ENCODE assay signal across 10 cellular contexts in the genomic region with DNA sequence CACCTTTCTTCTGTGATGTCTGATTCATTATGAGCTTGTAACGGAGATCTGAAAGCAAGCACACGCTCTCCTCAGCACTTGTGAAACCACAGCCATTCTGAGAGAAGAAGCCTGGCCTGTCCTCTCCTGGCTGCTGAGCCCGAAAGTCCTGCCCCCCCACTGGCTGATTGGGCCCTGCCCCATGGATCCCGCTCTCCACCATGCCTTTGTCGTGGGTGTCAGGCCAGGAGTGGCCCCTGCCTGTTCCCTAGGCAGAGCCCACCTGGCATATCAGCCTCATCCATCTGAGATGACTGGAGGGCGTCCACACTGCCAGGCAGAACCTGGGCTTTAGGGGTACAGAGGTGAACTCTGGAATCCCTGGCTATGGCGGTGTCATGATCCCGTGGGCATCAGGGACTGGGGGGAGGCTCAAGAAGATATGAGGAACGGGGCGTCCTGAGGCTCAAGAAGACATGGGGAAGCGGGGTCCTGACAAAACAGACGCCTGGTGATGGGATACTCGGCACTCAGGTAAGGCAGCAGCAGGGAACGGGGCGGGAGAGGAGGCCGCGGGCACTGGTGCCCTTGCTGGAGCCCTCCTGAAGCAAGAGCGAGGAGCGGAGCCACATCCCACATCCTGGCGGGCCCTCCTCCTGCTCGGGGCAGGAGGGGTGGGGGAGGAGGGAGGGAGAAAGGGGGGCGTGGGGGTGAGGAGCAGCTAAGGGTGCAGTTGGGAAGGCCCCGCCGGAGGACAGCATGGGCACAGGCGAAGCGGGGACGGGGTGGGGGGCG. TPM values are rescaled to one million over a fixed set of nuclear protein-coding genes. Genes with fewer than 3 reads are reported as not detected.
DNase-seq lines count a peak whose midpoint lies in the region; ATAC-seq, FAIRE-seq and TF ChIP-seq lines count a peak whose summit lies in the region.
"Not testable (repeated sequence)": the region's sequence is repeated elsewhere in the genome, so short reads cannot be mapped to it uniquely, and the experiment has no call there.
"Had no signal": no experiment of that assay in that cellular context is flagged by ENCODE, and none has a peak within 500 bp of the region (broad histone marks: within the 10 kb centered on the region; RNA-seq: fewer than 3 reads in every experiment).

No MANE protein-coding gene starts in this region.

- H3K27me3 ChIP-seq in CD8-positive, alpha-beta T cell (ENCODE audit: insufficient read depth, low read length); H7 (ENCODE audit: control insufficient read depth, insufficient read depth, low read length); H1 (replicated peaks in 1 of 4; ENCODE audit: control insufficient read depth in 3 of 4, extremely low read depth in 1 of 4, insufficient read depth in 3 of 4, low read length in 3 of 4): not testable (repeated sequence)

- H3K4me1 ChIP-seq in CD8-positive, alpha-beta T cell (ENCODE audit: insufficient read depth, low read length); H1 (replicated peaks in 1 of 4; ENCODE audit: control insufficient read depth in 3 of 4, insufficient read depth in 4 of 4, low read length in 3 of 4): not testable (repeated sequence)

- H3K4ac ChIP-seq in H1 (replicated peaks; ENCODE audit: insufficient read length, low read depth, low read length): not testable (repeated sequence)

- not testable (repeated sequence) for H2BK5ac ChIP-seq in H1 (ENCODE audit: low read depth, low read length)

- CTCF ChIA-PET in CD8-positive, alpha-beta T cell (lab: Charles Lee): not testable (repeated sequence)
- CTCF ChIA-PET in H1 (lab: Charles Lee; ENCODE audit: partially characterized antibody): interaction anchor here (0.6 kb wide), 1 partner anchor 136 kb away, joined by 3 read pairs; no protein-coding TSS in a partner anchor

- not testable (repeated sequence) for H2BK15ac ChIP-seq in H1 (ENCODE audit: low read length)

- not testable (repeated sequence) for H4K91ac ChIP-seq in H1 (replicated peaks; ENCODE audit: insufficient read length, low read length)

- H3K18ac ChIP-seq in H1 (ENCODE audit: extremely low read depth, low read length): not testable (repeated sequence)

- H3K27ac Mint-ChIP-seq in CD8-positive, alpha-beta T cell; activated T-helper 1 cell treated with anti-CD3 and anti-CD28 coated beads, Interleukin-12 subunit alpha, Interleukin-12 subunit beta, Interleukin-2, Interleukin-4 antibody, amounts not matched to agents 30 ng/mL and 10 ng/mL and 1 ng/mL, durations not matched to agents 14 hours and 24 hours and 36 hours; immature natural killer cell; neural crest cell (ENCODE audit: unreplicated experiment); stimulated activated naive CD8-positive, alpha-beta T cell treated with anti-CD3 and anti-CD28 coated beads, Interleukin-15, amount 100 ng/mL, for 72 hours: not testable (repeated sequence)

- not testable (repeated sequence) for H3K79me2 ChIP-seq in H1 (ENCODE audit: control insufficient read depth in 1 of 2, insufficient read depth in 2 of 2, low read length in 2 of 2)

- peak overlapping the region; percentile 38 to 51 for H3K4me2 ChIP-seq in H1 (ENCODE audit: insufficient read depth in 1 of 2, low read depth in 2 of 2, low read length in 2 of 2)

- not testable (repeated sequence) for H3K36me3 Mint-ChIP-seq in CD8-positive, alpha-beta T cell; activated T-helper 1 cell treated with anti-CD3 and anti-CD28 coated beads, Interleukin-12 subunit alpha, Interleukin-12 subunit beta, Interleukin-2, Interleukin-4 antibody, amounts not matched to agents 30 ng/mL and 10 ng/mL and 1 ng/mL, durations not matched to agents 14 hours and 24 hours and 36 hours (ENCODE audit: low read depth); immature natural killer cell; neural crest cell (ENCODE audit: low read depth)

- H2BK20ac ChIP-seq in H1 (ENCODE audit: low read length): not testable (repeated sequence)

- POLR2A ChIA-PET in CD8-positive, alpha-beta T cell (lab: Charles Lee); H1 (lab: Charles Lee; ENCODE audit: partially characterized antibody): not testable (repeated sequence)

- H3K36me3 ChIP-seq in CD8-positive, alpha-beta T cell (ENCODE audit: insufficient read depth, low read length); H7 (replicated peaks; ENCODE audit: control insufficient read depth, insufficient read depth, low read length); H1 (ENCODE audit: control insufficient read depth in 2 of 4, insufficient read depth in 4 of 4, low read length in 3 of 4): not testable (repeated sequence)

- not testable (repeated sequence) for H2AK5ac ChIP-seq in H1 (ENCODE audit: low read depth, low read length)

- peak overlapping the region; percentile 77 for H3K4me3 Mint-ChIP-seq in CD8-positive, alpha-beta T cell
- H3K4me3 Mint-ChIP-seq in activated T-helper 1 cell treated with anti-CD3 and anti-CD28 coated beads, Interleukin-12 subunit alpha, Interleukin-12 subunit beta, Interleukin-2, Interleukin-4 antibody, amounts not matched to agents 30 ng/mL and 10 ng/mL and 1 ng/mL, durations not matched to agents 14 hours and 24 hours and 36 hours: peak overlapping the region; percentile 80
- H3K4me3 Mint-ChIP-seq in immature natural killer cell: peak overlapping the region; percentile 34 to 80 (median 64)
- H3K4me3 Mint-ChIP-seq in neural crest cell: peak overlapping the region; percentile 81
- H3K4me3 Mint-ChIP-seq in stimulated activated naive CD8-positive, alpha-beta T cell treated with anti-CD3 and anti-CD28 coated beads, Interleukin-15, amount 100 ng/mL, for 72 hours: peak overlapping the region; percentile 83 to 90

- not testable (repeated sequence) for H4K5ac ChIP-seq in H1 (ENCODE audit: insufficient read length, low read depth, low read length)

- TF ChIP-seq EP300 in H1 (IDR thresholded peaks at IDR 0.05; ENCODE audit: borderline replicate concordance in 1 of 2, low read depth in 2 of 2, low read length in 2 of 2): not testable (repeated sequence)

- intact Hi-C loops in CD8-positive, alpha-beta T cell (cut with DNase I, micrococcal nuclease); activated T-helper 1 cell treated with anti-CD3 and anti-CD28 coated beads, Interleukin-12 subunit alpha, Interleukin-12 subunit beta, Interleukin-2, Interleukin-4 antibody, amounts not matched to agents 30 ng/mL and 10 ng/mL and 1 ng/mL, durations not matched to agents 14 hours and 24 hours and 36 hours (cut with micrococcal nuclease): not testable (repeated sequence)

- H3K23ac ChIP-seq in H1 (ENCODE audit: insufficient read length): not testable (repeated sequence)

- H3K23me2 ChIP-seq in H1 (ENCODE audit: low read depth, low read length): not testable (repeated sequence)

- not testable (repeated sequence) for H2BK120ac ChIP-seq in H1 (replicated peaks; ENCODE audit: low read depth, low read length)

- not testable (repeated sequence) for H3K79me1 ChIP-seq in H1 (ENCODE audit: low read depth, low read length)

- not testable (repeated sequence) for H3K9ac ChIP-seq in H1 (replicated peaks in 1 of 4; ENCODE audit: extremely low read depth in 1 of 4, low read depth in 3 of 4, low read length in 3 of 4)

- H3K27me3 Mint-ChIP-seq in CD8-positive, alpha-beta T cell (ENCODE audit: low read depth); activated T-helper 1 cell treated with anti-CD3 and anti-CD28 coated beads, Interleukin-12 subunit alpha, Interleukin-12 subunit beta, Interleukin-2, Interleukin-4 antibody, amounts not matched to agents 30 ng/mL and 10 ng/mL and 1 ng/mL, durations not matched to agents 14 hours and 24 hours and 36 hours (ENCODE audit: insufficient read depth); neural crest cell (ENCODE audit: low read depth): not testable (repeated sequence)
- H3K27me3 Mint-ChIP-seq in immature natural killer cell (ENCODE audit: low read depth in 3 of 3): peaks cover 3 to 11% (median 6%) of the 10 kb centered on the region in 3 donors
- peaks cover 22% of the 10 kb centered on the region for H3K27me3 Mint-ChIP-seq in stimulated activated naive CD8-positive, alpha-beta T cell treated with anti-CD3 and anti-CD28 coated beads, Interleukin-15, amount 100 ng/mL, for 72 hours

- FAIRE-seq in H1 (lab: Jason Lieb, UNC): not testable (repeated sequence)

- not testable (repeated sequence) for H2AFZ ChIP-seq in H1 (ENCODE audit: low read length)

- H3K4me3 ChIP-seq in CD8-positive, alpha-beta T cell (ENCODE audit: low read depth, low read length): not testable (repeated sequence)
- H3K4me3 ChIP-seq in H7 (ENCODE audit: insufficient read depth, low read depth, low read length) (peak overlapping the region; percentile 22; the same call in 1 of the 2 replicates), H1 (ENCODE audit: extremely low read depth in 1 of 4, insufficient read depth in 2 of 4, low read depth in 3 of 4, low read length in 4 of 4) (peak overlapping the region; percentile 10 to 42 (median 16); a peak in 6 of 8 replicates)

- not testable (repeated sequence) for ATAC-seq in CD8-positive, alpha-beta T cell; stimulated activated naive CD8-positive, alpha-beta T cell treated with anti-CD3 and anti-CD28 coated beads, Interleukin-15, amount 100 ng/mL, for 72 hours

- H3K4me1 Mint-ChIP-seq in CD8-positive, alpha-beta T cell (ENCODE audit: low read depth); activated T-helper 1 cell treated with anti-CD3 and anti-CD28 coated beads, Interleukin-12 subunit alpha, Interleukin-12 subunit beta, Interleukin-2, Interleukin-4 antibody, amounts not matched to agents 30 ng/mL and 10 ng/mL and 1 ng/mL, durations not matched to agents 14 hours and 24 hours and 36 hours (ENCODE audit: low read depth); neural crest cell: not testable (repeated sequence)
- peaks cover 6 to 16% of the 10 kb centered on the region in 2 donors for H3K4me1 Mint-ChIP-seq in immature natural killer cell
- peaks cover 17% of the 10 kb centered on the region for H3K4me1 Mint-ChIP-seq in stimulated activated naive CD8-positive, alpha-beta T cell treated with anti-CD3 and anti-CD28 coated beads, Interleukin-15, amount 100 ng/mL, for 72 hours

- not testable (repeated sequence) for TF ChIP-seq POLR2A in H1 (IDR thresholded peaks at IDR 0.05; ENCODE audit: control extremely low read depth in 1 of 2, low read depth in 2 of 2, low read length in 2 of 2)

- not testable (repeated sequence) for H3K9me3 Mint-ChIP-seq in CD8-positive, alpha-beta T cell; activated T-helper 1 cell treated with anti-CD3 and anti-CD28 coated beads, Interleukin-12 subunit alpha, Interleukin-12 subunit beta, Interleukin-2, Interleukin-4 antibody, amounts not matched to agents 30 ng/mL and 10 ng/mL and 1 ng/mL, durations not matched to agents 14 hours and 24 hours and 36 hours; immature natural killer cell; neural crest cell; stimulated activated naive CD8-positive, alpha-beta T cell treated with anti-CD3 and anti-CD28 coated beads, Interleukin-15, amount 100 ng/mL, for 72 hours

- peak overlapping the region; percentile 79 for H4K8ac ChIP-seq in H1 (ENCODE audit: extremely low read depth, insufficient read depth, low read length)

- 71% methylated on average over 11 of the region's 28 CpGs; no CpG with 5 or more reads in 1 of the 2 experiments for whole genome bisulfite sequencing in H1 (ENCODE audit: extremely low coverage in 1 of 2, insufficient coverage in 1 of 2, insufficient read length in 1 of 2, insufficient replicate concordance in 2 of 2, low coverage in 1 of 2, low lambda C conversion rate in 2 of 2, missing lambda C conversion rate in 1 of 2), 2 experiments

- not testable (repeated sequence) for H3K9me3 ChIP-seq in CD8-positive, alpha-beta T cell (ENCODE audit: low read length); H1 (ENCODE audit: insufficient read depth in 2 of 2, low read depth in 1 of 2, low read length in 1 of 2)

- not testable (repeated sequence) for TF ChIP-seq CTCF in CD8-positive, alpha-beta T cell (IDR thresholded peaks at IDR 0.05); H1 (IDR thresholded peaks at IDR 0.05; ENCODE audit: control extremely low read depth in 1 of 3, insufficient read depth in 1 of 3, low read depth in 1 of 3, low read length in 3 of 3); neural crest cell (conservative IDR thresholded peaks at IDR 0.05)

- not testable (repeated sequence) for H4K20me1 ChIP-seq in H1 (replicated peaks in 1 of 2; ENCODE audit: control insufficient read depth in 1 of 2, insufficient read depth in 2 of 2, low read length in 2 of 2)

- H3K56ac ChIP-seq in H1 (replicated peaks; ENCODE audit: insufficient read length, low read depth, low read length): not testable (repeated sequence)

- peak in 1 of 7 experiments; percentile 41 for DNase-seq in CD8-positive, alpha-beta T cell
- DNase-seq in H7; activated T-helper 1 cell treated with anti-CD3 and anti-CD28 coated beads, Interleukin-12 subunit alpha, Interleukin-12 subunit beta, Interleukin-2, Interleukin-4 antibody, amounts not matched to agents 30 ng/mL and 10 ng/mL and 1 ng/mL, durations not matched to agents 14 hours and 24 hours and 36 hours (ENCODE audit: low spot score); immature natural killer cell; neural crest cell (ENCODE audit: low read depth, low spot score); stimulated activated naive CD8-positive, alpha-beta T cell treated with anti-CD3 and anti-CD28 coated beads, Interleukin-15, amount 100 ng/mL, for 72 hours: not testable (repeated sequence)
- peak; percentile 22 for DNase-seq in NCI-H510A (lab: John Stamatoyannopoulos, UW)
- peak in 1 of 2 experiments; percentile 43 for DNase-seq in H1 (ENCODE audit: low read depth in 1 of 2, low spot score in 2 of 2)

- H2BK12ac ChIP-seq in H1 (ENCODE audit: low read depth, low read length): not testable (repeated sequence)

- peak overlapping the region; percentile 77 for H3K14ac ChIP-seq in H1 (ENCODE audit: insufficient read length)

- TF ChIP-seq RAD21 in H1 (IDR thresholded peaks at IDR 0.05 in 1 of 2, conservative IDR thresholded peaks at IDR 0.05 in 1 of 2; ENCODE audit: low read depth in 2 of 2, low read length in 2 of 2): not testable (repeated sequence)

- H3K27ac ChIP-seq in CD8-positive, alpha-beta T cell (ENCODE audit: low read depth, low read length); H1 (ENCODE audit: low read depth, low read length): not testable (repeated sequence)

RNA-seq across cellular contexts. Expression of a gene that starts 1.5 kb away (rescaled TPM):
- under 1 TPM; 0.22 to 0.27 TPM for total RNA-seq in CD8-positive, alpha-beta T cell
- 7.3 and 7.4 TPM in 2 replicates for total RNA-seq in H7 (2014; rRNA removed; shearing (Covaris generic))
- 0.52 and 1.8 TPM in 2 replicates for total RNA-seq in activated T-helper 1 cell treated with anti-CD3 and anti-CD28 coated beads, Interleukin-12 subunit alpha, Interleukin-12 subunit beta, Interleukin-2, Interleukin-4 antibody, amounts not matched to agents 30 ng/mL and 10 ng/mL and 1 ng/mL, durations not matched to agents 14 hours and 24 hours and 36 hours
- total RNA-seq in H1 (2021; fragmentation: NEBNext Ultra II Directional; extraction: Animal tissue kit (Norgen Biotek cat#: 25700)): 4.3 and 6.7 TPM in 2 replicates
- polyA plus RNA-seq in H1 (2011; rRNA removed): 6.4 and 8.1 TPM in 2 replicates
- polyA plus RNA-seq in H1 (2011; cell fraction: cytosol; rRNA removed): 8.2 TPM
- 40.1 TPM for polyA plus RNA-seq in H1 (2011; cell fraction: nucleus; rRNA removed)
- 3.6 to 8.2 TPM (median 6.2 TPM) in 4 replicates for polyA plus RNA-seq in H1 (2012, experiment 1 of 2)
- polyA plus RNA-seq in H1 (2012, experiment 2 of 2): 4.0 TPM
- polyA plus RNA-seq in H1 (2013, experiment 1 of 2): 5.0 TPM
- polyA plus RNA-seq in H1 (2013, experiment 2 of 2): 5.1 TPM
- 2.2 and 2.5 TPM in 2 replicates for polyA minus RNA-seq in H1 (2011; rRNA and poly(A)+ RNA removed)
- 4.3 TPM for polyA minus RNA-seq in H1 (2011; cell fraction: cytosol; rRNA and poly(A)+ RNA removed)
- 6.4 TPM for polyA minus RNA-seq in H1 (2011; cell fraction: nucleus; rRNA and poly(A)+ RNA removed)
- under 1 TPM in 1 of 3 donors, not detected in 2; 0.36 TPM for polyA plus RNA-seq in immature natural killer cell
- total RNA-seq in neural crest cell: 12.6 and 13.9 TPM in 2 replicates

RNA-seq across cellular contexts. Expression of a gene that starts 14.4 kb away (rescaled TPM):
- not detected for total RNA-seq in CD8-positive, alpha-beta T cell
- total RNA-seq in H7 (2014; rRNA removed; shearing (Covaris generic)): 0.69 and 1.3 TPM in 2 replicates
- total RNA-seq in activated T-helper 1 cell treated with anti-CD3 and anti-CD28 coated beads, Interleukin-12 subunit alpha, Interleukin-12 subunit beta, Interleukin-2, Interleukin-4 antibody, amounts not matched to agents 30 ng/mL and 10 ng/mL and 1 ng/mL, durations not matched to agents 14 hours and 24 hours and 36 hours: not detected in 2 replicates
- 0.15 and 0.24 TPM in 2 replicates for total RNA-seq in H1 (2021; fragmentation: NEBNext Ultra II Directional; extraction: Animal tissue kit (Norgen Biotek cat#: 25700))
- polyA plus RNA-seq in H1 (2011; rRNA removed) (0.36 and 0.60 TPM in 2 replicates), immature natural killer cell (not detected)
- polyA plus RNA-seq in H1 (2011; cell fraction: cytosol; rRNA removed): 0.44 TPM
- polyA plus RNA-seq in H1 (2011; cell fraction: nucleus; rRNA removed): 6.1 TPM
- 0.29 to 0.57 TPM (median 0.44 TPM) in 4 replicates for polyA plus RNA-seq in H1 (2012, experiment 1 of 2)
- polyA plus RNA-seq in H1 (2012, experiment 2 of 2): not detected
- polyA plus RNA-seq in H1 (2013, experiment 1 of 2): 0.06 TPM
- 0.06 TPM for polyA plus RNA-seq in H1 (2013, experiment 2 of 2)
- polyA minus RNA-seq in H1 (2011; rRNA and poly(A)+ RNA removed): 9.9 and 10.1 TPM in 2 replicates
- polyA minus RNA-seq in H1 (2011; cell fraction: cytosol; rRNA and poly(A)+ RNA removed): 2.1 TPM
- 18.7 TPM for polyA minus RNA-seq in H1 (2011; cell fraction: nucleus; rRNA and poly(A)+ RNA removed)
- total RNA-seq in neural crest cell: 8.4 and 11.0 TPM in 2 replicates
- total RNA-seq: bronchial epithelial cell, gastrocnemius medialis had no signal

RNA-seq across cellular contexts. Expression of a gene that starts 37.9 kb away (rescaled TPM):
- total RNA-seq in CD8-positive, alpha-beta T cell: 100 to 1,000 TPM; 108 to 114 TPM
- 68.8 and 69.7 TPM in 2 replicates for total RNA-seq in H7 (2014; rRNA removed; shearing (Covaris generic))
- total RNA-seq in activated T-helper 1 cell treated with anti-CD3 and anti-CD28 coated beads, Interleukin-12 subunit alpha, Interleukin-12 subunit beta, Interleukin-2, Interleukin-4 antibody, amounts not matched to agents 30 ng/mL and 10 ng/mL and 1 ng/mL, durations not matched to agents 14 hours and 24 hours and 36 hours: 92.3 and 99.0 TPM in 2 replicates
- 96.3 and 102 TPM in 2 replicates for total RNA-seq in H1 (2021; fragmentation: NEBNext Ultra II Directional; extraction: Animal tissue kit (Norgen Biotek cat#: 25700))
- polyA plus RNA-seq in H1 (2011; rRNA removed) (106 and 155 TPM in 2 replicates), immature natural killer cell (10 to 100 TPM; 15.6 to 39.6 (median 21.2) TPM)
- polyA plus RNA-seq in H1 (2011; cell fraction: cytosol; rRNA removed): 62.6 TPM
- polyA plus RNA-seq in H1 (2011; cell fraction: nucleus; rRNA removed): 204 TPM
- 68.3 to 97.8 TPM (median 86.5 TPM) in 4 replicates for polyA plus RNA-seq in H1 (2012, experiment 1 of 2)
- polyA plus RNA-seq in H1 (2012, experiment 2 of 2): 93.3 TPM
- 57.2 TPM for polyA plus RNA-seq in H1 (2013, experiment 1 of 2)
- polyA plus RNA-seq in H1 (2013, experiment 2 of 2): 55.6 TPM
- 74.1 and 83.1 TPM in 2 replicates for polyA minus RNA-seq in H1 (2011; rRNA and poly(A)+ RNA removed)
- polyA minus RNA-seq in H1 (2011; cell fraction: cytosol; rRNA and poly(A)+ RNA removed): 79.6 TPM
- 85.5 TPM for polyA minus RNA-seq in H1 (2011; cell fraction: nucleus; rRNA and poly(A)+ RNA removed)
- total RNA-seq in neural crest cell: 91.7 and 103 TPM in 2 replicates

RNA-seq across cellular contexts. Expression of a gene that starts 38.6 kb away (rescaled TPM):
- 100 to 1,000 TPM; 212 to 224 TPM for total RNA-seq in CD8-positive, alpha-beta T cell
- total RNA-seq in H7 (2014; rRNA removed; shearing (Covaris generic)): 268 and 277 TPM in 2 replicates
- total RNA-seq in activated T-helper 1 cell treated with anti-CD3 and anti-CD28 coated beads, Interleukin-12 subunit alpha, Interleukin-12 subunit beta, Interleukin-2, Interleukin-4 antibody, amounts not matched to agents 30 ng/mL and 10 ng/mL and 1 ng/mL, durations not matched to agents 14 hours and 24 hours and 36 hours: 289 and 294 TPM in 2 replicates
- 151 and 167 TPM in 2 replicates for total RNA-seq in H1 (2021; fragmentation: NEBNext Ultra II Directional; extraction: Animal tissue kit (Norgen Biotek cat#: 25700))
- polyA plus RNA-seq in H1 (2011; rRNA removed) (90.3 and 138 TPM in 2 replicates), immature natural killer cell (100 to 1,000 TPM; 183 to 199 (median 189) TPM)
- 120 TPM for polyA plus RNA-seq in H1 (2011; cell fraction: cytosol; rRNA removed)
- 75.4 TPM for polyA plus RNA-seq in H1 (2011; cell fraction: nucleus; rRNA removed)
- 118 to 166 TPM (median 139 TPM) in 4 replicates for polyA plus RNA-seq in H1 (2012, experiment 1 of 2)
- 92.5 TPM for polyA plus RNA-seq in H1 (2012, experiment 2 of 2)
- polyA plus RNA-seq in H1 (2013, experiment 1 of 2): 178 TPM
- polyA plus RNA-seq in H1 (2013, experiment 2 of 2): 186 TPM
- polyA minus RNA-seq in H1 (2011; rRNA and poly(A)+ RNA removed): 4.2 and 6.2 TPM in 2 replicates
- 53.9 TPM for polyA minus RNA-seq in H1 (2011; cell fraction: cytosol; rRNA and poly(A)+ RNA removed)
- 45.9 TPM for polyA minus RNA-seq in H1 (2011; cell fraction: nucleus; rRNA and poly(A)+ RNA removed)
- 240 and 242 TPM in 2 replicates for total RNA-seq in neural crest cell

RNA-seq across cellular contexts. Expression of a gene that starts 54.8 kb away (rescaled TPM):
- not detected for total RNA-seq in CD8-positive, alpha-beta T cell
- total RNA-seq in H7 (2014; rRNA removed; shearing (Covaris generic)): not detected in 2 replicates
- total RNA-seq in activated T-helper 1 cell treated with anti-CD3 and anti-CD28 coated beads, Interleukin-12 subunit alpha, Interleukin-12 subunit beta, Interleukin-2, Interleukin-4 antibody, amounts not matched to agents 30 ng/mL and 10 ng/mL and 1 ng/mL, durations not matched to agents 14 hours and 24 hours and 36 hours: not detected in 2 replicates
- total RNA-seq in H1 (2021; fragmentation: NEBNext Ultra II Directional; extraction: Animal tissue kit (Norgen Biotek cat#: 25700)): not detected in 2 replicates
- polyA plus RNA-seq in H1 (2011; rRNA removed): not detected in 2 replicates
- not detected for polyA plus RNA-seq in H1 (2011; cell fraction: cytosol; rRNA removed)
- polyA plus RNA-seq in H1 (2011; cell fraction: nucleus; rRNA removed): not detected
- not detected in 4 replicates for polyA plus RNA-seq in H1 (2012, experiment 1 of 2)
- not detected for polyA plus RNA-seq in H1 (2012, experiment 2 of 2)
- not detected for polyA plus RNA-seq in H1 (2013, experiment 1 of 2)
- polyA plus RNA-seq in H1 (2013, experiment 2 of 2): not detected
- not detected in 2 replicates for polyA minus RNA-seq in H1 (2011; rRNA and poly(A)+ RNA removed)
- not detected for polyA minus RNA-seq in H1 (2011; cell fraction: cytosol; rRNA and poly(A)+ RNA removed)
- polyA minus RNA-seq in H1 (2011; cell fraction: nucleus; rRNA and poly(A)+ RNA removed): not detected
- polyA plus RNA-seq in immature natural killer cell: not detected
- total RNA-seq in neural crest cell: not detected in 2 replicates
- total RNA-seq: bronchial epithelial cell, gastrocnemius medialis had no signal
